ENCODE assay signal across 17 cellular contexts in the genomic region with DNA sequence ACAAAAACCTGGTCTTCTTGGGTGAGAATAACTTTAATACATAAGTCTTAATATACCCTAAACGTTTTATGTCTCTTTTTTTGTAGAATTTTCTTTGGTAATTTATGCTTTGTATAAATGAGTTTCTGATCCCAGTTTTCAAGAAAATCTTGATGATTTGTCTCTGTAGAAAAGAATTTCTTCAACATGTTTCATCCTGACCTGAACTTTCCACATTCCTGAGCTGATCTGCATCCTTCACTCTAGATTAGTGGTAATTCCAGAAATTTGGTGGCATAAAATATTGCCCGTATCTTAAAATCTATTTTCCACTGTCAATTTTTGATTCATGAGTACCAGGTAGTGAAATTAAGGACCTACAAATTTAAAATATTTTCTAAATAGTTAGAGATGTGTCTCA. TPM values are rescaled to one million over a fixed set of nuclear protein-coding genes. Genes with fewer than 3 reads are reported as not detected.
DNase-seq lines count a peak whose midpoint lies in the region; ATAC-seq, FAIRE-seq and TF ChIP-seq lines count a peak whose summit lies in the region.
"Had no signal": no experiment of that assay in that cellular context is flagged by ENCODE, and none has a peak within 500 bp of the region (broad histone marks: within the 10 kb centered on the region; RNA-seq: fewer than 3 reads in every experiment).

No MANE protein-coding gene starts in this region.

- DNase-seq in mammary epithelial cell, result no peak
- DNase-seq in MCF 10A (ENCODE audit: unreplicated experiment), result no peak
- no peak for DNase-seq in keratinocyte (ENCODE audit: low read depth, low spot score)
- DNase-seq in AG20443 (ENCODE audit: low spot score), result no peak
- no peak for DNase-seq in kidney
- no peak for DNase-seq in activated naive CD4-positive, alpha-beta T cell treated with anti-CD3 and anti-CD28 coated beads, Interleukin-2, amount 50 U/mL, for 16 hours
- DNase-seq: AML-193; Caco-2; CD8-positive, alpha-beta memory T cell; DND-41; GDM1; HCEC 1CT had no signal

- dilution Hi-C loops in mammary epithelial cell (cut with HindIII; ENCODE audit: low sequenced_read_pairs), result no loop called here
- dilution Hi-C loops in keratinocyte (cut with MboI; ENCODE audit: extremely low pct_ligation_motif_present, low sequenced_read_pairs), result no loop called here

- H3K27me3 ChIP-seq in mammary epithelial cell (ENCODE audit: insufficient read depth, low read length) (no peaks in the 10 kb centered on the region), keratinocyte (ENCODE audit: control insufficient read depth, extremely low read depth, insufficient read depth, low read length) (no peaks in the 10 kb centered on the region)
- H3K27me3 ChIP-seq: BLaER1 had no signal

- no peak overlapping the region for H3K27ac Mint-ChIP-seq in MCF 10A (ENCODE audit: low read depth, unreplicated experiment)
- H3K27ac Mint-ChIP-seq: CD8-positive, alpha-beta memory T cell had no signal

- H3K27me3 Mint-ChIP-seq in MCF 10A (ENCODE audit: insufficient read depth, unreplicated experiment), result no peaks in the 10 kb centered on the region
- H3K27me3 Mint-ChIP-seq: CD8-positive, alpha-beta memory T cell had no signal

- peaks cover 5% of the 10 kb centered on the region for H3K79me2 ChIP-seq in mammary epithelial cell (ENCODE audit: insufficient read depth, low read length)
- H3K79me2 ChIP-seq in keratinocyte (ENCODE audit: control insufficient read depth, insufficient read depth, low read length), result no peaks in the 10 kb centered on the region

- H3K27ac ChIP-seq in mammary epithelial cell (ENCODE audit: insufficient read depth, low read depth, low read length) (peak overlapping the region; percentile 51), keratinocyte (ENCODE audit: control insufficient read depth, insufficient read depth, low read length) (peak overlapping the region; percentile 40), kidney (ENCODE audit: low read depth in 2 of 2, low read length in 2 of 2) (no peak overlapping the region)
- H3K27ac ChIP-seq: 22Rv1, BLaER1 had no signal

- peak; percentile 10 for FAIRE-seq in colon (lab: Jason Lieb, UNC)
- FAIRE-seq in keratinocyte (lab: Jason Lieb, UNC), result no peak
- FAIRE-seq in kidney (lab: Jason Lieb, UNC), result no peak
- FAIRE-seq: HTR-8/SVneo had no signal

- H4K20me1 ChIP-seq in mammary epithelial cell (ENCODE audit: insufficient read depth, low read length) (no peaks in the 10 kb centered on the region), keratinocyte (ENCODE audit: control insufficient read depth, extremely low read depth, insufficient read depth, low read length) (no peaks in the 10 kb centered on the region)
- H4K20me1 ChIP-seq: BLaER1 had no signal

- H3K9me1 ChIP-seq in keratinocyte (ENCODE audit: control insufficient read depth, extremely low read depth, insufficient read depth, low read length), result no peaks in the 10 kb centered on the region

- H3K4me1 ChIP-seq in mammary epithelial cell (ENCODE audit: insufficient read depth, low read length), result peaks cover 3% of the 10 kb centered on the region
- peaks cover 14% of the 10 kb centered on the region for H3K4me1 ChIP-seq in keratinocyte (ENCODE audit: control insufficient read depth, extremely low read depth, insufficient read depth, low read length)
- no peaks in the 10 kb centered on the region for H3K4me1 ChIP-seq in kidney (ENCODE audit: control insufficient read depth in 1 of 2, insufficient read depth in 1 of 2, low read depth in 1 of 2, low read length in 2 of 2)
- H3K4me1 ChIP-seq: BLaER1, Caco-2 had no signal

- no peaks in the 10 kb centered on the region for H3K36me3 ChIP-seq in mammary epithelial cell (ENCODE audit: insufficient read depth, low read length)
- no peaks in the 10 kb centered on the region for H3K36me3 ChIP-seq in keratinocyte (ENCODE audit: control insufficient read depth in 2 of 2, extremely low read depth in 1 of 2, insufficient read depth in 2 of 2, low read length in 2 of 2)
- no peaks in the 10 kb centered on the region for H3K36me3 ChIP-seq in kidney (ENCODE audit: control insufficient read depth in 1 of 2, insufficient read depth in 2 of 2, low read length in 2 of 2)

- BruUV-seq in mammary epithelial cell (replicated peaks; lab: Mats Ljungman, UMichigan), result no TSS peak
- BruUV-seq in MCF 10A (replicated peaks; lab: Mats Ljungman, UMichigan), result no TSS peak

- intact Hi-C loops in mammary epithelial cell (cut with micrococcal nuclease) (loop anchor here (5.0 to 10.0 kb wide), 2 partner anchors 44 to 387 kb away; partner anchors contain the start of gene ZNF431), MCF 10A (cut with micrococcal nuclease) (no loop called here), kidney (cut with DNase I) (no loop called here)

- H3K36me3 Mint-ChIP-seq in MCF 10A (ENCODE audit: insufficient read depth, unreplicated experiment), result peaks cover 37% of the 10 kb centered on the region

- no peaks in the 10 kb centered on the region for H3K9me3 ChIP-seq in mammary epithelial cell (replicated peaks; ENCODE audit: insufficient read depth, low read length)
- no peaks in the 10 kb centered on the region for H3K9me3 ChIP-seq in keratinocyte (ENCODE audit: control insufficient read depth, low read depth, low read length)
- no peaks in the 10 kb centered on the region for H3K9me3 ChIP-seq in kidney (ENCODE audit: control insufficient read depth in 1 of 2, low read length in 2 of 2)
- H3K9me3 ChIP-seq: Caco-2 had no signal

- H2AFZ ChIP-seq in mammary epithelial cell (ENCODE audit: low read depth, low read length) (no peak overlapping the region), keratinocyte (ENCODE audit: control insufficient read depth, low read length) (peak overlapping the region; percentile 33)

- H3K4me2 ChIP-seq in mammary epithelial cell (ENCODE audit: insufficient read depth, low read depth, low read length) (peak overlapping the region; percentile 54), keratinocyte (ENCODE audit: control insufficient read depth, extremely low read depth, insufficient read depth, low read depth, low read length) (peak overlapping the region; percentile 60)
- H3K4me2 ChIP-seq: BLaER1 had no signal

- no peak overlapping the region for H3K4me3 Mint-ChIP-seq in MCF 10A (ENCODE audit: unreplicated experiment)
- H3K4me3 Mint-ChIP-seq: CD8-positive, alpha-beta memory T cell had no signal

- no peaks in the 10 kb centered on the region for H3K9me3 Mint-ChIP-seq in MCF 10A (ENCODE audit: unreplicated experiment)
- H3K9me3 Mint-ChIP-seq: CD8-positive, alpha-beta memory T cell had no signal

- ATAC-seq in GM21825 (IDR thresholded peaks at IDR 0.05; ENCODE audit: unreplicated experiment), result no peak

- TF ChIP-seq CTCF in mammary epithelial cell (conservative IDR thresholded peaks at IDR 0.05 in 1 of 2, IDR thresholded peaks at IDR 0.05 in 1 of 2; ENCODE audit: extremely low read depth in 1 of 2, insufficient read depth in 1 of 2, low read depth in 1 of 2, low read length in 2 of 2) (no peak), MCF 10A (IDR thresholded peaks at IDR 0.05; ENCODE audit: unreplicated experiment) (no peak), keratinocyte (optimal IDR thresholded peaks at IDR 0.05 in 1 of 3, IDR thresholded peaks at IDR 0.05 in 1 of 3, conservative IDR thresholded peaks at IDR 0.05 in 1 of 3; ENCODE audit: extremely low read depth in 1 of 3, insufficient read depth in 2 of 3, low read length in 3 of 3) (no peak), kidney (IDR thresholded peaks at IDR 0.05; ENCODE audit: borderline replicate concordance, extremely low read depth, insufficient read depth) (no peak)

- no peak overlapping the region for H3K4me3 ChIP-seq in mammary epithelial cell (replicated peaks in 1 of 3; ENCODE audit: insufficient read depth in 1 of 3, low read depth in 2 of 3, low read length in 3 of 3)
- peak overlapping the region in 1 of 3 experiments; percentile 19 for H3K4me3 ChIP-seq in keratinocyte (ENCODE audit: control insufficient read depth in 2 of 3, extremely low read depth in 1 of 3, insufficient read depth in 2 of 3, low read depth in 1 of 3, low read length in 3 of 3)
- no peak overlapping the region for H3K4me3 ChIP-seq in kidney (ENCODE audit: low read length in 2 of 2)
- H3K4me3 ChIP-seq: BLaER1 had no signal

- in situ Hi-C loops in mammary epithelial cell (cut with MboI; ENCODE audit: low sequenced_read_pairs in 2 of 2), result no loop called here

- 29% methylated on average over 2 of the region's 2 CpGs for WGBS in mammary epithelial cell (ENCODE audit: low coverage, missing lambda C conversion rate)

- H3K4me1 Mint-ChIP-seq in MCF 10A (ENCODE audit: insufficient read depth, unreplicated experiment), result no peaks in the 10 kb centered on the region

- POLR2A ChIA-PET in MCF 10A (lab: Yijun Ruan, JAX), result interaction anchor here (0.7 to 1.8 kb wide), 2 partner anchors 15 to 16 kb away, joined by 3 read pairs; partner anchors contain the start of gene ZNF714

- H3K9ac ChIP-seq in mammary epithelial cell (ENCODE audit: insufficient read depth, low read length), result no peak overlapping the region
- no peak overlapping the region for H3K9ac ChIP-seq in keratinocyte (ENCODE audit: control insufficient read depth, extremely low read depth, insufficient read depth, low read length)
- no peak overlapping the region for H3K9ac ChIP-seq in kidney (ENCODE audit: low read length in 2 of 2)
- H3K9ac ChIP-seq: BLaER1 had no signal

- CTCF ChIA-PET in mammary epithelial cell (lab: Charles Lee; ENCODE audit: low non-redundant PET), result no interaction called here
- CTCF ChIA-PET in MCF 10A (lab: Yijun Ruan, JAX), result no interaction called here

RNA-seq across cellular contexts. Expression of gene ZNF714, which starts 16.3 kb away (rescaled TPM):
- total RNA-seq in mammary epithelial cell (10 to 100 TPM in 1 of 2 donors, 1 to 10 TPM in 1; 8.9 to 15.7 TPM), MCF 10A (2022) (10.0 and 11.0 TPM in 2 replicates), kidney (8.8 TPM)
- polyA plus RNA-seq in mammary epithelial cell (4.5 TPM), keratinocyte (4.9 to 8.8 TPM (median 5.3 TPM) in 3 replicates), kidney (ENCODE audit: insufficient read depth, low read depth, low replicate concordance) (2.0 TPM)
- polyA minus RNA-seq in mammary epithelial cell (7.5 TPM), keratinocyte (2.5 to 10.7 TPM (median 5.3 TPM) in 3 replicates)
- polyA plus RNA-seq in keratinocyte (2011; ENCODE audit: low read depth), result 4.2 TPM
- 2.3 and 4.0 TPM in 2 replicates for polyA plus RNA-seq in keratinocyte (2011; cell fraction: cytosol; rRNA removed)
- polyA plus RNA-seq in keratinocyte (2011; cell fraction: nucleus; rRNA removed), result 13.4 and 15.3 TPM in 2 replicates
- 3.1 and 4.6 TPM in 2 replicates for polyA plus RNA-seq in keratinocyte (2012; ENCODE audit: low replicate concordance)
- polyA minus RNA-seq in keratinocyte (2011; cell fraction: cytosol; rRNA and poly(A)+ RNA removed), result 11.7 TPM
- polyA minus RNA-seq in keratinocyte (2011; cell fraction: nucleus; rRNA and poly(A)+ RNA removed), result 9.2 and 18.0 TPM in 2 replicates

RNA-seq across cellular contexts. Expression of gene ZNF431, which starts 43.5 kb away (rescaled TPM):
- total RNA-seq in mammary epithelial cell (10 to 100 TPM; 12.8 to 14.2 TPM), MCF 10A (2022) (17.2 and 22.1 TPM in 2 replicates), kidney (17.2 TPM)
- polyA plus RNA-seq in mammary epithelial cell (4.9 TPM), keratinocyte (7.9 to 16.6 TPM (median 15.7 TPM) in 3 replicates), kidney (ENCODE audit: insufficient read depth, low read depth, low replicate concordance) (4.2 TPM)
- polyA minus RNA-seq in mammary epithelial cell (29.5 TPM), keratinocyte (16.3 to 19.5 TPM (median 18.2 TPM) in 3 replicates)
- 13.1 TPM for polyA plus RNA-seq in keratinocyte (2011; ENCODE audit: low read depth)
- 3.1 and 8.0 TPM in 2 replicates for polyA plus RNA-seq in keratinocyte (2011; cell fraction: cytosol; rRNA removed)
- polyA plus RNA-seq in keratinocyte (2011; cell fraction: nucleus; rRNA removed), result 31.2 and 36.9 TPM in 2 replicates
- polyA plus RNA-seq in keratinocyte (2012; ENCODE audit: low replicate concordance), result 7.6 and 28.3 TPM in 2 replicates
- polyA minus RNA-seq in keratinocyte (2011; cell fraction: cytosol; rRNA and poly(A)+ RNA removed), result 6.7 TPM
- 33.0 and 48.2 TPM in 2 replicates for polyA minus RNA-seq in keratinocyte (2011; cell fraction: nucleus; rRNA and poly(A)+ RNA removed)

Comparison
In these comparisons a context has a peak if more than half of its experiments do, and no peak if none do; other contexts are left out.
1. H3K27ac ChIP-seq: peak in mammary epithelial cell (single experiment) and keratinocyte (single experiment); none in kidney (0 of 2).